7 cellular contexts compared by ENCODE assay signal in genomic region chr6:163118941-163119340, GRCh38.
"Had no signal": no experiment of that assay in that cellular context is flagged by ENCODE, and none has a peak within 500 bp of the region (broad histone marks: within the 10 kb centered on the region; RNA-seq: fewer than 3 reads in every experiment).

No MANE protein-coding gene starts in this region.

- H3K4me3 ChIP-seq: GM12878 had no signal

- FAIRE-seq: G401.6, GM12878, GM12892, GM18507, GM19239 had no signal

- DNase-seq: GDM1, GF-D8 had no signal
